Comparison of ENCODE assay signal across 21 cellular contexts in the genomic region with DNA sequence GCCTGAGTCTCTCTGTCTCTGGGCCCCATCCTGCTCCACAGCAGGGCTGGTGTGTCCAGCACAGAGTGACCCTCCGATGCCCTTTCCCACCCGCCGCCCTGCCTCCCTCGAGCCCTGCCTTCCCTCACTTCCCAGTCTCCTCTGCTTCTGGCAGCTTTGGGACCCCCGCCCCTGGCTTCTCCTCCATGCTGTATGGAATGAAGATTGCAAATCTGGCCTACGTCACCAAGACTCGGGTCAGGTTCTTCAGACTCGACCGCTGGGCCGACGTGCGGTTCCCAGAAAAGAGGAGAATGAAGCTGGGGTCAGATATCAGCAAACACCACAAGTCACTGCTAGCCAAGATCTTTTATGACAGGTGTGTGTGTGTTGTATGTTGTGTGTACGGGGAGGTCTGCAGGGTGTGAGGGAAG. TPM values are rescaled to one million over a fixed set of nuclear protein-coding genes. Genes with fewer than 3 reads are reported as not detected.
DNase-seq lines count a peak whose midpoint lies in the region; ATAC-seq and TF ChIP-seq lines count a peak whose summit lies in the region.
"Had no signal": no experiment of that assay in that cellular context is flagged by ENCODE, and none has a peak within 500 bp of the region (broad histone marks: within the 10 kb centered on the region; RNA-seq: fewer than 3 reads in every experiment).

No MANE protein-coding gene starts in this region.

- intact Hi-C loops in activated CD4-positive, alpha-beta T cell treated with anti-CD3 and anti-CD28 coated beads, Interleukin-2, amount 10 ng/mL, durations not matched to agents 24 days and 14 days (cut with micrococcal nuclease), result no loop called here
- intact Hi-C loops in esophagus squamous epithelium (cut with DNase I), result no loop called here

- peaks cover 24% of the 10 kb centered on the region for H3K36me3 Mint-ChIP-seq in activated CD4-positive, alpha-beta T cell treated with anti-CD3 and anti-CD28 coated beads, Interleukin-2, amount 10 ng/mL, durations not matched to agents 24 days and 14 days (ENCODE audit: low read depth)

- no peaks in the 10 kb centered on the region for H3K27me3 ChIP-seq in esophagus squamous epithelium
- no peaks in the 10 kb centered on the region for H3K27me3 ChIP-seq in muscle layer of duodenum (ENCODE audit: low read depth, low read length)
- no peaks in the 10 kb centered on the region for H3K27me3 ChIP-seq in tibial nerve
- H3K27me3 ChIP-seq in MM.1S (replicated peaks; ENCODE audit: insufficient read depth, low read length), result no peaks in the 10 kb centered on the region
- H3K27me3 ChIP-seq: BLaER1 treated with 17β-estradiol and CSF1 and Interleukin-3, amounts not matched to agents 10 nM and 100 nM had no signal

- ATAC-seq in GM21786 (IDR thresholded peaks at IDR 0.05; ENCODE audit: unreplicated experiment), result no peak
- ATAC-seq: natural killer cell had no signal

- H3K4me1 ChIP-seq in esophagus squamous epithelium (peaks cover 11 to 34% (median 13%) of the 10 kb centered on the region in 3 donors), muscle layer of duodenum (ENCODE audit: control insufficient read depth in 1 of 2, insufficient read depth in 2 of 2, low read length in 2 of 2) (peaks cover 0 to 5% of the 10 kb centered on the region in 2 donors), tibial nerve (peaks cover 0 to 26% (median 11%) of the 10 kb centered on the region in 4 donors), MM.1S (ENCODE audit: low read length) (no peaks in the 10 kb centered on the region)

- no peak overlapping the region for H3K4me2 ChIP-seq in MM.1S (ENCODE audit: low read depth, low read length)
- H3K4me2 ChIP-seq: BLaER1 treated with 17β-estradiol and CSF1 and Interleukin-3, amounts not matched to agents 10 nM and 100 nM had no signal

- 76 to 77% methylated on average over 9 to 12 of the region's 13 CpGs for WGBS in esophagus squamous epithelium, 2 donors
- WGBS in tibial nerve, 2 donors, result 31 to 35% methylated on average over 13 of the region's 13 CpGs

- no peaks in the 10 kb centered on the region for H3K9me3 ChIP-seq in esophagus squamous epithelium
- H3K9me3 ChIP-seq in muscle layer of duodenum (ENCODE audit: control insufficient read depth in 1 of 2, low read length in 2 of 2), result no peaks in the 10 kb centered on the region
- H3K9me3 ChIP-seq in tibial nerve, result no peaks in the 10 kb centered on the region
- no peaks in the 10 kb centered on the region for H3K9me3 ChIP-seq in MM.1S (replicated peaks; ENCODE audit: insufficient read depth, low read length)
- H3K9me3 ChIP-seq: BLaER1 treated with 17β-estradiol and CSF1 and Interleukin-3, amounts not matched to agents 10 nM and 100 nM; thoracic aorta had no signal

- TF ChIP-seq EP300 in tibial nerve (IDR thresholded peaks at IDR 0.05), result no peak

- no peak overlapping the region for H3K9ac ChIP-seq in MM.1S (ENCODE audit: low read length)
- H3K9ac ChIP-seq: BLaER1 treated with 17β-estradiol and CSF1 and Interleukin-3, amounts not matched to agents 10 nM and 100 nM had no signal

- no peak for TF ChIP-seq CTCF in esophagus squamous epithelium (IDR thresholded peaks at IDR 0.05)
- no peak for TF ChIP-seq CTCF in tibial nerve (IDR thresholded peaks at IDR 0.05)
- TF ChIP-seq CTCF in MM.1S (IDR thresholded peaks at IDR 0.05; ENCODE audit: low read length), result no peak

- H3K36me3 ChIP-seq in esophagus squamous epithelium, result peaks cover 10 to 49% (median 20%) of the 10 kb centered on the region in 3 donors
- peaks cover 28 to 38% of the 10 kb centered on the region in 2 donors for H3K36me3 ChIP-seq in muscle layer of duodenum (ENCODE audit: control insufficient read depth in 1 of 2, insufficient read depth in 2 of 2, low read length in 2 of 2)
- peaks cover 0 to 46% (median 6%) of the 10 kb centered on the region in 3 donors for H3K36me3 ChIP-seq in tibial nerve
- H3K36me3 ChIP-seq in MM.1S (replicated peaks; ENCODE audit: insufficient read depth, low read length), result no peaks in the 10 kb centered on the region

- TF ChIP-seq POLR2A in esophagus squamous epithelium (IDR thresholded peaks at IDR 0.05) (no peak), tibial nerve (IDR thresholded peaks at IDR 0.05) (no peak)

- H3K79me2 ChIP-seq in MM.1S (ENCODE audit: low read length), result no peaks in the 10 kb centered on the region

- H3K27me3 Mint-ChIP-seq in activated CD4-positive, alpha-beta T cell treated with anti-CD3 and anti-CD28 coated beads, Interleukin-2, amount 10 ng/mL, durations not matched to agents 24 days and 14 days, result no peaks in the 10 kb centered on the region
- H3K27me3 Mint-ChIP-seq: dendritic cell treated with granulocyte-macrophage colony-stimulating factor and Interleukin-4, amounts not matched to agents 40 ng/mL and 50 ng/mL, for 4 days had no signal

- H3K27ac Mint-ChIP-seq in activated CD4-positive, alpha-beta T cell treated with anti-CD3 and anti-CD28 coated beads, Interleukin-2, amount 10 ng/mL, durations not matched to agents 24 days and 14 days, result peak overlapping the region; percentile 5
- H3K27ac Mint-ChIP-seq: dendritic cell treated with granulocyte-macrophage colony-stimulating factor and Interleukin-4, amounts not matched to agents 40 ng/mL and 50 ng/mL, for 4 days had no signal

- no peak overlapping the region for H3K4me3 Mint-ChIP-seq in activated CD4-positive, alpha-beta T cell treated with anti-CD3 and anti-CD28 coated beads, Interleukin-2, amount 10 ng/mL, durations not matched to agents 24 days and 14 days
- H3K4me3 Mint-ChIP-seq: dendritic cell treated with granulocyte-macrophage colony-stimulating factor and Interleukin-4, amounts not matched to agents 40 ng/mL and 50 ng/mL, for 4 days; natural killer cell had no signal

- H3F3A ChIP-seq in MM.1S (ENCODE audit: insufficient read depth, low read length), result no peaks in the 10 kb centered on the region

- H3K9me3 Mint-ChIP-seq in activated CD4-positive, alpha-beta T cell treated with anti-CD3 and anti-CD28 coated beads, Interleukin-2, amount 10 ng/mL, durations not matched to agents 24 days and 14 days, result no peaks in the 10 kb centered on the region
- H3K9me3 Mint-ChIP-seq: dendritic cell treated with granulocyte-macrophage colony-stimulating factor and Interleukin-4, amounts not matched to agents 40 ng/mL and 50 ng/mL, for 4 days; natural killer cell had no signal

- H3K27ac ChIP-seq in esophagus squamous epithelium (peak overlapping the region; percentile 43 to 84 (median 68)), muscle layer of duodenum (ENCODE audit: low read length) (peak overlapping the region; percentile 68), tibial nerve (peak overlapping the region; percentile 29 to 86 (median 72)), MM.1S (ENCODE audit: low read length) (no peak overlapping the region)
- H3K27ac ChIP-seq: BLaER1 treated with 17β-estradiol and CSF1 and Interleukin-3, amounts not matched to agents 10 nM and 100 nM; thoracic aorta had no signal

- no peak for DNase-seq in activated CD4-positive, alpha-beta T cell treated with anti-CD3 and anti-CD28 coated beads, Interleukin-2, amount 10 ng/mL, durations not matched to agents 24 days and 14 days
- DNase-seq in activated CD4-positive, alpha-beta T cell treated with anti-CD3 and anti-CD28 coated beads, Interleukin-2, amount 50 U/mL, for 48 hours, result no peak
- DNase-seq in esophagus squamous epithelium (lab: John Stamatoyannopoulos, UW) (no peak), tibial nerve (ENCODE audit: low spot score in 2 of 2) (no peak), MM.1S (no peak)
- no peak for DNase-seq in stimulated activated CD4-positive, alpha-beta T cell treated with anti-CD3 and anti-CD28 coated beads, Interleukin-4, amount 100 ng/mL, for 24 hours
- DNase-seq: activated CD4-positive, alpha-beta T cell treated with anti-CD3 and anti-CD28 coated beads for 1 hour; activated CD8-positive, alpha-beta memory T cell treated with anti-CD3 and anti-CD28 coated beads, Interleukin-2, amount 50 U/mL, for 48 hours; DMS153; KBM-7; natural killer cell; NCI-H1092 treated with DMSO at 0.1 percent for 48 hours; NCI-H2107; NCI-H526 treated with DMSO at 0.1 percent for 48 hours; stimulated activated CD4-positive, alpha-beta T cell treated with anti-CD3 and anti-CD28 coated beads, Interleukin-4, amount 100 ng/mL, for 4 hours had no signal

- no peaks in the 10 kb centered on the region for H4K20me1 ChIP-seq in MM.1S (ENCODE audit: insufficient read depth, low read length)

- peaks cover 2% of the 10 kb centered on the region for H3K4me1 Mint-ChIP-seq in activated CD4-positive, alpha-beta T cell treated with anti-CD3 and anti-CD28 coated beads, Interleukin-2, amount 10 ng/mL, durations not matched to agents 24 days and 14 days

- H2AFZ ChIP-seq in MM.1S (ENCODE audit: low read length), result no peak overlapping the region

- no peak overlapping the region for H3K4me3 ChIP-seq in esophagus squamous epithelium
- no peak overlapping the region for H3K4me3 ChIP-seq in muscle layer of duodenum (ENCODE audit: low read depth in 1 of 2, low read length in 2 of 2)
- H3K4me3 ChIP-seq in tibial nerve, result no peak overlapping the region
- no peak overlapping the region for H3K4me3 ChIP-seq in MM.1S (ENCODE audit: low read length)
- H3K4me3 ChIP-seq: BLaER1 treated with 17β-estradiol and CSF1 and Interleukin-3, amounts not matched to agents 10 nM and 100 nM; lung; thoracic aorta had no signal

- no peaks in the 10 kb centered on the region for H3K9me2 ChIP-seq in MM.1S (replicated peaks; ENCODE audit: insufficient read depth, low read length)

RNA-seq across cellular contexts. Expression of a gene that starts 14.3 kb away (rescaled TPM):
- total RNA-seq in activated CD4-positive, alpha-beta T cell treated with anti-CD3 and anti-CD28 coated beads, Interleukin-2, amount 10 ng/mL, durations not matched to agents 24 days and 14 days, result 70.7 and 76.7 TPM in 2 replicates
- total RNA-seq in esophagus squamous epithelium, result 10 to 100 TPM; 16.5 to 34.2 (median 28.9) TPM
- total RNA-seq in tibial nerve, result 10 to 100 TPM; 30.6 to 69.9 (median 43.8) TPM

RNA-seq across cellular contexts. Expression of a gene that starts 18.1 kb away (rescaled TPM):
- total RNA-seq in activated CD4-positive, alpha-beta T cell treated with anti-CD3 and anti-CD28 coated beads, Interleukin-2, amount 10 ng/mL, durations not matched to agents 24 days and 14 days, result 48.5 and 53.4 TPM in 2 replicates
- total RNA-seq in esophagus squamous epithelium (100 to 1,000 TPM in 2 of 4 donors, 10 to 100 TPM in 2; 49.9 to 108 (median 78.0) TPM), tibial nerve (100 to 1,000 TPM; 225 to 297 (median 293) TPM)

RNA-seq across cellular contexts. Expression of a gene that starts 26.3 kb away (rescaled TPM):
- 1.2 and 1.4 TPM in 2 replicates for total RNA-seq in activated CD4-positive, alpha-beta T cell treated with anti-CD3 and anti-CD28 coated beads, Interleukin-2, amount 10 ng/mL, durations not matched to agents 24 days and 14 days
- total RNA-seq in esophagus squamous epithelium (1 to 10 TPM; 2.2 to 4.8 (median 2.9) TPM), tibial nerve (1 to 10 TPM in 3 of 4 donors, under 1 TPM in 1; 0.66 to 3.3 (median 1.8) TPM)
